ENCODE assay signal across 8 cellular contexts in genomic region chr6:16769131-16769985, GRCh38. TPM values are rescaled to one million over a fixed set of nuclear protein-coding genes. Genes with fewer than 3 reads are reported as not detected.
DNase-seq lines count a peak whose midpoint lies in the region; TF ChIP-seq lines count a peak whose summit lies in the region.

No MANE protein-coding gene starts in this region.

- H3K27me3 Mint-ChIP-seq in activated naive CD4-positive, alpha-beta T cell treated with anti-CD3 and anti-CD28 coated beads, Interleukin-2, amount 10 ng/mL, durations not matched to agents 7 days and 5 days: peaks cover 4% of the 10 kb centered on the region
- peaks cover 2% of the 10 kb centered on the region for H3K27me3 Mint-ChIP-seq in glutamatergic neuron (ENCODE audit: unreplicated experiment)

- no peaks in the 10 kb centered on the region for H3K9me3 Mint-ChIP-seq in activated naive CD4-positive, alpha-beta T cell treated with anti-CD3 and anti-CD28 coated beads, Interleukin-2, amount 10 ng/mL, durations not matched to agents 7 days and 5 days
- peaks cover 1% of the 10 kb centered on the region for H3K9me3 Mint-ChIP-seq in glutamatergic neuron (ENCODE audit: unreplicated experiment)

- H3K36me3 Mint-ChIP-seq in activated naive CD4-positive, alpha-beta T cell treated with anti-CD3 and anti-CD28 coated beads, Interleukin-2, amount 10 ng/mL, durations not matched to agents 7 days and 5 days: peaks cover 4% of the 10 kb centered on the region
- no peaks in the 10 kb centered on the region for H3K36me3 Mint-ChIP-seq in glutamatergic neuron (ENCODE audit: unreplicated experiment)

- no peak overlapping the region for H3K9ac ChIP-seq in iPS-15b (ENCODE audit: low read depth, low read length)

- TF ChIP-seq CTCF in glutamatergic neuron (IDR thresholded peaks at IDR 0.05; ENCODE audit: partially characterized antibody, unreplicated experiment): no peak

- H3K4me1 Mint-ChIP-seq in activated naive CD4-positive, alpha-beta T cell treated with anti-CD3 and anti-CD28 coated beads, Interleukin-2, amount 10 ng/mL, durations not matched to agents 7 days and 5 days: peaks cover 69% of the 10 kb centered on the region
- H3K4me1 Mint-ChIP-seq in glutamatergic neuron (ENCODE audit: low read depth, unreplicated experiment): no peaks in the 10 kb centered on the region

- H3K36me3 ChIP-seq in SJSA1: no peaks in the 10 kb centered on the region
- H3K36me3 ChIP-seq in iPS-15b (ENCODE audit: control insufficient read depth, insufficient read depth, low read length): no peaks in the 10 kb centered on the region

- no peak overlapping the region for H3K4me3 Mint-ChIP-seq in activated naive CD4-positive, alpha-beta T cell treated with anti-CD3 and anti-CD28 coated beads, Interleukin-2, amount 10 ng/mL, durations not matched to agents 7 days and 5 days
- no peak overlapping the region for H3K4me3 Mint-ChIP-seq in glutamatergic neuron (ENCODE audit: unreplicated experiment)

- H3K27ac Mint-ChIP-seq in activated naive CD4-positive, alpha-beta T cell treated with anti-CD3 and anti-CD28 coated beads, Interleukin-2, amount 10 ng/mL, durations not matched to agents 7 days and 5 days: peak overlapping the region; percentile 33
- H3K27ac Mint-ChIP-seq in glutamatergic neuron (ENCODE audit: unreplicated experiment): no peak overlapping the region

- peaks cover 62% of the 10 kb centered on the region for H3K4me1 ChIP-seq in SJSA1 (replicated peaks)
- peaks cover 8% of the 10 kb centered on the region for H3K4me1 ChIP-seq in iPS-15b (ENCODE audit: control insufficient read depth, insufficient read depth, low read length)

- DNase-seq in activated gamma-delta T cell treated with Interleukin-2 at 50 U/mL for 16 hours (peak; percentile 71), activated gamma-delta T cell (lab: John Stamatoyannopoulos, UW) (no peak), SJSA1 (ENCODE audit: low read depth in 1 of 2, low spot score in 2 of 2) (peak; percentile 91 to 96), glutamatergic neuron (no peak), NCI-H774 (lab: John Stamatoyannopoulos, UW) (no peak)
- peak; percentile 74 for DNase-seq in activated naive CD4-positive, alpha-beta T cell treated with anti-CD3 and anti-CD28 coated beads, Interleukin-2, amount 10 ng/mL, durations not matched to agents 7 days and 5 days
- DNase-seq in stimulated activated CD4-positive, alpha-beta T cell treated with anti-CD3 and anti-CD28 coated beads, TNF-alpha, amount 100 ng/mL, for 24 hours (ENCODE audit: low read depth in 3 of 3): peak in 2 of 3 experiments; percentile 38 to 41

- CTCF ChIA-PET in activated naive CD4-positive, alpha-beta T cell treated with anti-CD3 and anti-CD28 coated beads, Interleukin-2, amount 10 ng/mL, durations not matched to agents 7 days and 5 days (lab: Charles Lee): interaction anchor here (0.6 to 2.3 kb wide), 8 partner anchors 12 to 445 kb away, joined by 3 to 10 read pairs (median 4); no protein-coding TSS in a partner anchor

- H3K4me3 ChIP-seq in SJSA1: no peak overlapping the region
- peak overlapping the region; percentile 14 for H3K4me3 ChIP-seq in iPS-15b (ENCODE audit: low read depth, low read length)

- H3K9me3 ChIP-seq in SJSA1 (replicated peaks) (no peaks in the 10 kb centered on the region), iPS-15b (ENCODE audit: control insufficient read depth, insufficient read depth, low read length) (no peaks in the 10 kb centered on the region)

- H3K27me3 ChIP-seq in SJSA1 (replicated peaks) (no peaks in the 10 kb centered on the region), iPS-15b (ENCODE audit: control insufficient read depth, insufficient read depth, low read length) (no peaks in the 10 kb centered on the region)

- H3K27ac ChIP-seq in SJSA1: peak overlapping the region; percentile 98

RNA-seq across cellular contexts. Expression of gene ATXN1, which starts 8.1 kb away (rescaled TPM):
- total RNA-seq in SJSA1 (2014; rRNA removed; shearing (Covaris generic)): 20.8 and 24.8 TPM in 2 replicates
- 15.5 TPM for total RNA-seq in glutamatergic neuron (ENCODE audit: unreplicated experiment)

Comparison
In these comparisons a context has a peak if more than half of its experiments do, and no peak if none do; other contexts are left out.
1. DNase-seq: peak in activated gamma-delta T cell treated with Interleukin-2 at 50 U/mL for 16 hours (single experiment), SJSA1 (2 of 2), activated naive CD4-positive, alpha-beta T cell treated with anti-CD3 and anti-CD28 coated beads, Interleukin-2, amount 10 ng/mL, durations not matched to agents 7 days and 5 days (single experiment) and stimulated activated CD4-positive, alpha-beta T cell treated with anti-CD3 and anti-CD28 coated beads, TNF-alpha, amount 100 ng/mL, for 24 hours (2 of 3); none in activated gamma-delta T cell (single experiment), glutamatergic neuron (single experiment) and NCI-H774 (single experiment).